ENCODE assay signal across 8 cellular contexts in the genomic region with DNA sequence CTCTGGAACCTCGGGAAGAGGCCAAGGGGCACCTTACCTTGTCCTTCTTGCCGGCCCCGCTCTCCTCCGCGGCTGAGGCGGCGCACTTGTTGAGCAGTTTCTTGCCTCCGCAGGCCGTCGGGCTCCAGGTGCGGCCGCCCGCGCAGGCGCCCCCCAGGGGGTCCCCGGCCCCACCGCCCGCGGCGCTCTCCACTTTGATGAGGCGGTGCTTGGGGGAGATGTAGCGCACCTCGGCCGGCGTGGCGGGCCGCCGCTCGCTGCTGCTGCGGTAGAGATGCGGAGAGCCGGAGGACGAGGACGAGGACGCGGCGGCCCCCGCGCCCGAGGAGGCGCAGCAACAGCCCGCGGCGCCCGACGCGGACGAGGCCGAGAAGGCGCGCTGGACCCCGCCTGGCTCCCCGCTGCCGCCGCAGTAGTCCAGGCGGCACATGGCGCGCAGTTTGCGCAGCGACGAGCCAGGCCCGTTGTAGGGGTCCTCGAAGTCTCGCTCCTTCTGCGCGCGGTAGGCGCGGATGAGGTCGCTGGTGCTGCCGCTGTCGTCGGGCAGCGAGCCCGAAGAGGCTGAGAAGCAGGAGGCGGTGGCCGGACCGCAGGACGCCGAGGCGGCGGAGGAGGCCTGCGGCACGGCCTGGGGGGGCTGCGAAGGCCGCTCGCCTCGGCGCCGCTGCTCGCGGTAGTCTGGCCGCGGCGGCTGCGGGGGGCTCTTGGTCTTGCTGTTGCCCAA. TPM values are rescaled to one million over a fixed set of nuclear protein-coding genes. Genes with fewer than 3 reads are reported as not detected.
DNase-seq lines count a peak whose midpoint lies in the region; ATAC-seq, FAIRE-seq and TF ChIP-seq lines count a peak whose summit lies in the region.

No MANE protein-coding gene starts in this region.

- peak overlapping the region; percentile 89 for H3K27ac ChIP-seq in SK-N-MC
- H3K27ac ChIP-seq in effector memory CD4-positive, alpha-beta T cell (ENCODE audit: insufficient read depth, low read length, poor library complexity, severe bottlenecking), result no peak overlapping the region

- H3K27ac Mint-ChIP-seq in nephron, result peak overlapping the region in 1 of 3 experiments; percentile 29

- peaks cover 21% of the 10 kb centered on the region for H3K4me1 ChIP-seq in effector memory CD4-positive, alpha-beta T cell (ENCODE audit: control insufficient read depth, insufficient read depth, low read length, poor library complexity, severe bottlenecking)

- ATAC-seq in GM19324 (IDR thresholded peaks at IDR 0.05; ENCODE audit: low FRiP score, unreplicated experiment), result no peak
- no peak for ATAC-seq in HG02840 (IDR thresholded peaks at IDR 0.05; ENCODE audit: low FRiP score, unreplicated experiment)

- H3K4me1 Mint-ChIP-seq in nephron, result peaks cover 56% of the 10 kb centered on the region

- no peak for FAIRE-seq in GM12892 (lab: Jason Lieb, UNC)

- peak overlapping the region; percentile 95 to 98 (median 96) for H3K4me3 Mint-ChIP-seq in nephron

- peak overlapping the region; percentile 94 for H3K4me3 ChIP-seq in SK-N-MC
- peak overlapping the region; percentile 76 for H3K4me3 ChIP-seq in effector memory CD4-positive, alpha-beta T cell (ENCODE audit: insufficient read depth, low read depth, low read length, poor library complexity, severe bottlenecking)

- no peaks in the 10 kb centered on the region for H3K9me3 ChIP-seq in SK-N-MC (ENCODE audit: low read depth, low read length)
- H3K9me3 ChIP-seq in effector memory CD4-positive, alpha-beta T cell (ENCODE audit: control insufficient read depth, low read length), result no peaks in the 10 kb centered on the region

- peaks cover 7% of the 10 kb centered on the region; the same call in 1 of the 2 replicates for H3K36me3 ChIP-seq in SK-N-MC (ENCODE audit: insufficient read depth, low read length)
- no peaks in the 10 kb centered on the region for H3K36me3 ChIP-seq in effector memory CD4-positive, alpha-beta T cell (ENCODE audit: control insufficient read depth, insufficient read depth, low read length)

- TF ChIP-seq CTCF in nephron (IDR thresholded peaks at IDR 0.05; ENCODE audit: unreplicated experiment in 3 of 3), result no peak

- peaks cover 33% of the 10 kb centered on the region for H3K27me3 Mint-ChIP-seq in nephron (ENCODE audit: low read depth)

- no peak for TF ChIP-seq POLR2A in GM12892 (IDR thresholded peaks at IDR 0.05; ENCODE audit: low read depth, low read length)

- H3K36me3 Mint-ChIP-seq in nephron (ENCODE audit: low read depth), result no peaks in the 10 kb centered on the region

- peak overlapping the region; percentile 88 for H3K9ac ChIP-seq in SK-N-MC (ENCODE audit: insufficient read length)

- H3K9me3 Mint-ChIP-seq in nephron, result no peaks in the 10 kb centered on the region

- DNase-seq in DMS53 (lab: John Stamatoyannopoulos, UW) (peak; percentile 51), DMS53 treated with DMSO at 0.1 percent for 48 hours (lab: John Stamatoyannopoulos, UW; ENCODE audit: unreplicated experiment) (no peak), SK-N-MC (ENCODE audit: low read depth, low spot score) (no peak), GM12892 (ENCODE audit: insufficient read length) (no peak)
- DNase-seq in effector memory CD4-positive, alpha-beta T cell, result no peak

- no peaks in the 10 kb centered on the region for H3K27me3 ChIP-seq in effector memory CD4-positive, alpha-beta T cell (replicated peaks; ENCODE audit: control insufficient read depth, insufficient read depth, low read length, poor library complexity, severe bottlenecking)

RNA-seq across cellular contexts. Expression of gene SHB, which starts 1.0 kb away (rescaled TPM):
- polyA plus RNA-seq in GM12892 (2012; ENCODE audit: missing spikeins), result 1.0 TPM
